15 cellular contexts compared by ENCODE assay signal in the genomic region with DNA sequence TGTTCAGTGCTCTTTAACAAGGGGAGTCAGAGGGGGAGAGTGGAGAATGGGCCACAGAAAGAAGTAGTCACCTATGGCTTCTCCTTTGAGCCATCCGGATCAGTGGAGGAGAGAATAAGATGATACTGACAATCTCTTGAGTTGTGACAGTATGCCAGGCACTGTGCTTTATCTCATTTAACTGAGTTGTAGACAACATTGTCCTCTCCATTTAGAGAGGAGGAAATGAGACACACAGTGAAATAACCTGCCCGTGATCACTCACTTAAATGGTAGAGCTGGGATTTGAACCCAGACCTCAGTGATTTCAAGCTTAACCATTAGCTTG. TPM values are rescaled to one million over a fixed set of nuclear protein-coding genes. Genes with fewer than 3 reads are reported as not detected.
DNase-seq lines count a peak whose midpoint lies in the region; ATAC-seq, FAIRE-seq and TF ChIP-seq lines count a peak whose summit lies in the region.
"Had no signal": no experiment of that assay in that cellular context is flagged by ENCODE, and none has a peak within 500 bp of the region (broad histone marks: within the 10 kb centered on the region; RNA-seq: fewer than 3 reads in every experiment).

No MANE protein-coding gene starts in this region.

- H3K4me2 ChIP-seq in BLaER1 (peak overlapping the region; percentile 94), DOHH2 (ENCODE audit: low read length) (peak overlapping the region; percentile 76), GM12878 (ENCODE audit: control insufficient read depth, insufficient read depth) (no peak overlapping the region; the same call in 1 of the 2 replicates)

- peaks cover 40% of the 10 kb centered on the region for H3K4me1 ChIP-seq in BLaER1
- peaks cover 31% of the 10 kb centered on the region for H3K4me1 ChIP-seq in DOHH2 (ENCODE audit: control insufficient read depth, low read length)
- H3K4me1 ChIP-seq in GM12878 (ENCODE audit: control insufficient read depth, insufficient read depth, low read length), result peaks cover 27% of the 10 kb centered on the region

- H3K9ac ChIP-seq in BLaER1 (peak overlapping the region; percentile 11; the same call in 1 of the 2 replicates), GM12878 (ENCODE audit: control insufficient read depth, insufficient read depth, low read length) (no peak overlapping the region)

- no peaks in the 10 kb centered on the region for H3K9me3 Mint-ChIP-seq in natural killer cell
- H3K9me3 Mint-ChIP-seq: brain, CD14-positive monocyte, endodermal cell had no signal

- H3K4me3 ChIP-seq in BLaER1, result no peak overlapping the region
- H3K4me3 ChIP-seq in DOHH2 (ENCODE audit: low read length), result no peak overlapping the region
- no peak overlapping the region for H3K4me3 ChIP-seq in GM12878
- H3K4me3 ChIP-seq: gastrocnemius medialis had no signal

- no TSS peak for BruUV-seq in GM12878 (replicated peaks; lab: Mats Ljungman, UMichigan)

- TF ChIP-seq CTCF in DOHH2 (IDR thresholded peaks at IDR 0.05; ENCODE audit: low read depth, low read length, poor library complexity, severe bottlenecking) (no peak), GM12878 (IDR thresholded peaks at IDR 0.05 in 2 of 3, conservative IDR thresholded peaks at IDR 0.05 in 1 of 3; ENCODE audit: control insufficient read depth in 2 of 3, extremely low read depth in 1 of 3, insufficient read depth in 1 of 3, low read depth in 3 of 3, low read length in 3 of 3) (no peak), natural killer cell (IDR thresholded peaks at IDR 0.05) (no peak)

- H3K79me2 ChIP-seq in DOHH2 (ENCODE audit: control insufficient read depth, low read length) (no peaks in the 10 kb centered on the region), GM12878 (ENCODE audit: control insufficient read depth, insufficient read depth, low read length) (no peaks in the 10 kb centered on the region)

- H3K9me2 ChIP-seq in DOHH2 (replicated peaks; ENCODE audit: control insufficient read depth, low read length), result no peaks in the 10 kb centered on the region

- WGBS in GM12878 (ENCODE audit: insufficient coverage, insufficient replicate concordance, low lambda C conversion rate, missing lambda C conversion rate), result 57% methylated on average over 2 of the region's 2 CpGs

- H3K36me3 Mint-ChIP-seq in natural killer cell, result no peaks in the 10 kb centered on the region
- H3K36me3 Mint-ChIP-seq: brain, CD14-positive monocyte had no signal

- H3K27ac ChIP-seq in BLaER1, result peak overlapping the region; percentile 82; the same call in 1 of the 2 replicates
- H3K27ac ChIP-seq in DOHH2 (ENCODE audit: low read depth, low read length), result no peak overlapping the region
- no peak overlapping the region for H3K27ac ChIP-seq in GM12878 (ENCODE audit: control insufficient read depth, insufficient read depth)

- no peak for ATAC-seq in GM12878
- no peak for ATAC-seq in natural killer cell
- no peak for ATAC-seq in HG03039 (IDR thresholded peaks at IDR 0.05; ENCODE audit: unreplicated experiment)
- no peak for ATAC-seq in HG02884 (IDR thresholded peaks at IDR 0.05; ENCODE audit: unreplicated experiment)
- ATAC-seq: gastrocnemius medialis had no signal

- H3K4me1 Mint-ChIP-seq in natural killer cell, result peaks cover 40 to 50% of the 10 kb centered on the region in 2 donors

- 0 out of 2 replicates have a peak, but pooled peaks cover 6% of the 10 kb centered on the region for H3F3A ChIP-seq in DOHH2 (ENCODE audit: control insufficient read depth, insufficient read depth)

- H3K27me3 Mint-ChIP-seq in natural killer cell (ENCODE audit: low read depth in 2 of 2), result no peaks in the 10 kb centered on the region

- no peak for TF ChIP-seq EP300 in GM12878 (IDR thresholded peaks at IDR 0.05; ENCODE audit: borderline replicate concordance in 1 of 2, control insufficient read depth in 1 of 2, low read depth in 2 of 2, low read length in 2 of 2)

- intact Hi-C loops in GM12878 (cut with micrococcal nuclease; ENCODE audit: unreplicated experiment), result loop anchor here (1.0 to 2.0 kb wide), 3 partner anchors 89 to 187 kb away; a partner anchor contains a TSS
- intact Hi-C loops in natural killer cell (cut with micrococcal nuclease), result loop anchor here (1.0 kb wide), 1 partner anchor 187 kb away; a partner anchor contains a TSS

- FAIRE-seq in GM12878 (lab: Jason Lieb, UNC), result no peak

- DNase-seq in GM12878 (ENCODE audit: low read depth, low spot score) (no peak), natural killer cell (no peak), germinal center (ENCODE audit: low spot score) (no peak), NCI-H524 (lab: John Stamatoyannopoulos, UW) (no peak)
- DNase-seq: GOT3 had no signal

- no peak for TF ChIP-seq POLR2A in GM12878 (IDR thresholded peaks at IDR 0.05; ENCODE audit: low read depth, low read length)

- CTCF ChIA-PET in GM12878 (lab: Yijun Ruan, JAX), result interaction anchor here (0.6 to 8.4 kb wide), 55 partner anchors 8 to 598 kb away, joined by 3 to 103 read pairs (median 5); a partner anchor contains a TSS

- SMC1A ChIA-PET in GM12878 (lab: Charles Lee; ENCODE audit: uncharacterized antibody, unreplicated experiment), result interaction anchor here (0.6 to 6.0 kb wide), 33 partner anchors 13 to 366 kb away, joined by 3 to 69 read pairs (median 5); a partner anchor contains a TSS

- H3K27me3 ChIP-seq in BLaER1 (peaks cover 7% of the 10 kb centered on the region; the same call in 1 of the 2 replicates), DOHH2 (ENCODE audit: control insufficient read depth, low read length) (no peaks in the 10 kb centered on the region), GM12878 (replicated peaks in 1 of 2; ENCODE audit: control insufficient read depth in 2 of 2, insufficient read depth in 2 of 2, low read length in 1 of 2) (no peaks in the 10 kb centered on the region)
- H3K27me3 ChIP-seq: gastrocnemius medialis had no signal

- no peaks in the 10 kb centered on the region for H3K36me3 ChIP-seq in BLaER1
- H3K36me3 ChIP-seq in DOHH2 (ENCODE audit: control insufficient read depth, low read length), result no peaks in the 10 kb centered on the region
- H3K36me3 ChIP-seq in GM12878 (ENCODE audit: control insufficient read depth in 2 of 2, insufficient read depth in 2 of 2, low read length in 1 of 2), result no peaks in the 10 kb centered on the region
- H3K36me3 ChIP-seq: gastrocnemius medialis had no signal

- no peak overlapping the region for H3K4me3 Mint-ChIP-seq in natural killer cell
- H3K4me3 Mint-ChIP-seq: endodermal cell had no signal

- POLR2A ChIA-PET in GM12878 (lab: Charles Lee), result interaction anchor here (0.6 to 2.0 kb wide), 6 partner anchors 99 to 235 kb away, joined by 3 to 6 read pairs (median 4); a partner anchor contains a TSS

- RAD21 ChIA-PET in GM12878 (lab: Charles Lee; ENCODE audit: unreplicated experiment), result interaction anchor here (0.6 to 7.8 kb wide), 35 partner anchors 8 to 543 kb away, joined by 3 to 68 read pairs (median 4); a partner anchor contains a TSS

- H3K27ac Mint-ChIP-seq in natural killer cell, result peak overlapping the region; percentile 91 to 98
- H3K27ac Mint-ChIP-seq: endodermal cell had no signal

- H3K9me3 ChIP-seq in BLaER1, result no peaks in the 10 kb centered on the region
- H3K9me3 ChIP-seq in DOHH2 (ENCODE audit: control insufficient read depth, insufficient read depth, low read length), result no peaks in the 10 kb centered on the region
- H3K9me3 ChIP-seq in GM12878 (replicated peaks; ENCODE audit: control insufficient read depth, insufficient read depth, low read length), result no peaks in the 10 kb centered on the region
- H3K9me3 ChIP-seq: gastrocnemius medialis had no signal

- H4K20me1 ChIP-seq in BLaER1, result no peaks in the 10 kb centered on the region
- H4K20me1 ChIP-seq in DOHH2 (ENCODE audit: control insufficient read depth, insufficient read depth, low read depth, low read length), result no peaks in the 10 kb centered on the region
- H4K20me1 ChIP-seq in GM12878 (ENCODE audit: control insufficient read depth, insufficient read depth), result no peaks in the 10 kb centered on the region

- in situ Hi-C loops in GM12878 (cut with MboI), result loop anchor here (5.0 kb wide), 1 partner anchor 86 kb away; no protein-coding TSS in a partner anchor

- peak overlapping the region; percentile 62 for H2AFZ ChIP-seq in GM12878 (ENCODE audit: control insufficient read depth, low read depth, low read length)

- TF ChIP-seq RAD21 in GM12878 (IDR thresholded peaks at IDR 0.05; ENCODE audit: insufficient read depth, low read depth, low read length), result no peak

RNA-seq across cellular contexts. Expression of a gene that starts 17.8 kb away (rescaled TPM):
- total RNA-seq in GM12878 (2013; cell fraction: nucleolus; rRNA removed), result 97.4 and 104 TPM in 2 replicates
- total RNA-seq in GM12878 (2014; rRNA removed) (11.1 and 11.9 TPM in 2 replicates), GM12878 (2014; rRNA removed; fragmentation: Illumina TruSeq; extraction: Trizol) (14.6 and 14.7 TPM in 2 replicates), GM12878 (2021) (26.7 and 29.6 TPM in 2 replicates), natural killer cell (10 to 100 TPM; 12.6 to 33.5 (median 22.9) TPM)
- polyA plus RNA-seq in GM12878 (2011; ENCODE audit: low read depth), result 6.6 TPM
- polyA plus RNA-seq in GM12878 (2011; rRNA removed) (13.4 and 23.0 TPM in 2 replicates), GM12878 (2014; fragmentation: Illumina TruSeq; extraction: Trizol) (11.6 and 19.2 TPM in 2 replicates), GM12878 (2014; fragmentation: Nextera tagmentation; extraction: Ambion mirVana) (1 to 10 TPM; 2.0 to 2.4 TPM), GM12878 (2014; rRNA removed) (12.6 and 14.9 TPM in 2 replicates), GM12878 (2016; fragmentation: Nextera tagmentation; extraction: Ambion mirVana) (10 to 100 TPM; 10.3 to 10.6 TPM)
- polyA plus RNA-seq in GM12878 (2011; cell fraction: cytosol; rRNA removed), result 32.0 and 43.1 TPM in 2 replicates
- polyA plus RNA-seq in GM12878 (2011; cell fraction: nucleus; rRNA removed), result 54.2 and 56.6 TPM in 2 replicates
- 8.8 and 10.3 TPM in 2 replicates for polyA plus RNA-seq in GM12878 (2012)
- 61.4 and 62.1 TPM in 2 replicates for polyA minus RNA-seq in GM12878 (2011; rRNA and poly(A)+ RNA removed)
- 17.2 and 17.9 TPM in 2 replicates for polyA minus RNA-seq in GM12878 (2011; cell fraction: cytosol; rRNA and poly(A)+ RNA removed)
- polyA minus RNA-seq in GM12878 (2011; cell fraction: nucleus; rRNA and poly(A)+ RNA removed), result 14.6 and 38.2 TPM in 2 replicates

RNA-seq across cellular contexts. Expression of a gene that starts 25.9 kb away (rescaled TPM):
- 0.13 TPM in 1 of 2 replicates, not detected in the other for total RNA-seq in GM12878 (2013; cell fraction: nucleolus; rRNA removed)
- total RNA-seq in GM12878 (2014; rRNA removed) (not detected in 2 replicates), GM12878 (2014; rRNA removed; fragmentation: Illumina TruSeq; extraction: Trizol) (0.05 TPM in 1 of 2 replicates, not detected in the other), GM12878 (2021) (not detected in 2 replicates), natural killer cell (1 to 10 TPM in 1 of 3 donors, under 1 TPM in 2; 0.92 to 1.9 (median 0.93) TPM)
- polyA plus RNA-seq in GM12878 (2011; ENCODE audit: low read depth), result not detected
- polyA plus RNA-seq in GM12878 (2011; rRNA removed) (0.06 and 0.07 TPM in 2 replicates), GM12878 (2014; fragmentation: Illumina TruSeq; extraction: Trizol) (0.01 TPM in 1 of 2 replicates, not detected in the other), GM12878 (2014; fragmentation: Nextera tagmentation; extraction: Ambion mirVana) (under 1 TPM; 0.05 to 0.09 TPM), GM12878 (2014; rRNA removed) (not detected in 2 replicates), GM12878 (2016; fragmentation: Nextera tagmentation; extraction: Ambion mirVana) (under 1 TPM; 0.09 TPM)
- polyA plus RNA-seq in GM12878 (2011; cell fraction: cytosol; rRNA removed), result not detected in 2 replicates
- 0.10 TPM in 2 replicates for polyA plus RNA-seq in GM12878 (2011; cell fraction: nucleus; rRNA removed)
- 0.10 TPM in 1 of 2 replicates, not detected in the other for polyA plus RNA-seq in GM12878 (2012)
- polyA minus RNA-seq in GM12878 (2011; rRNA and poly(A)+ RNA removed), result 0.07 TPM in 1 of 2 replicates, not detected in the other
- polyA minus RNA-seq in GM12878 (2011; cell fraction: cytosol; rRNA and poly(A)+ RNA removed), result not detected in 2 replicates
- polyA minus RNA-seq in GM12878 (2011; cell fraction: nucleus; rRNA and poly(A)+ RNA removed), result 0.38 and 0.48 TPM in 2 replicates
- total RNA-seq: endodermal cell, G401, gastrocnemius medialis, kidney had no signal
